21 cellular contexts compared by ENCODE assay signal in the genomic region with DNA sequence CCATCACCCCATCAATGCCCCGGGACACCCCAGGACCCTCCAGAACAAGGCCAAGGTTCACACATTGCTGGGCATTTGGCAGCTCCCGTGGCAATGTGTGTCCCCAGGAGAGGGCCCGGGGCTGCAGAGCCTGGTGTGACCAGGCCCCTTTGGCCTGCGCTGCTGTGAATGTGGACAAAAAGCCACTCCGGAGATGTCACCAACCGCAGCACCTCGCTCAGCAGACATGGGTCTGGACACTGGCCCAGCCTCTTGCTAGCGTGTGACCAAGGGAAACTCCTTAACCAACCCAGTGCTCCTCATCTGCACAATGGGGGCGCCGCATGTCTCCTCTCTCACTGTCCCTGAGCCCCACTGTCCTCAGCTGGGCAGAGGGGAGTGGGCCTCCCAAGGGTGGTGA.
"Had no signal": no experiment of that assay in that cellular context is flagged by ENCODE, and none has a peak within 500 bp of the region (broad histone marks: within the 10 kb centered on the region; RNA-seq: fewer than 3 reads in every experiment).

No MANE protein-coding gene starts in this region.

- H3K4me3 ChIP-seq: dorsolateral prefrontal cortex, hepatocyte, left lung, lower lobe of right lung, suprapubic skin, thyroid gland, vagina had no signal

- DNase-seq: cerebellar nuclear complex; cortex of kidney; dorsolateral prefrontal cortex; effector CD4-positive, alpha-beta T cell; kidney; left lung; lower lobe of right lung; natural killer cell; small intestine; stimulated activated CD4-positive, alpha-beta T cell treated with anti-CD3 and anti-CD28 coated beads, Interleukin-15, amount 100 ng/mL, for 24 hours; stimulated activated CD4-positive, alpha-beta T cell treated with anti-CD3 and anti-CD28 coated beads, Interleukin-2, amount 100 ng/mL, for 48 hours; stimulated activated naive B cell treated with anti-CD40 and anti-IgM and Interleukin-4, amounts not matched to agents 10 μg/mL and 1 μg/mL and 100 μg/mL, for 72 hours; thyroid gland; trophoblast cell had no signal

- H3K27me3 ChIP-seq: dorsolateral prefrontal cortex, hepatocyte, left lung, suprapubic skin, thyroid gland, vagina had no signal

- ATAC-seq: left lung; lower lobe of right lung; natural killer cell; stimulated activated naive B cell treated with anti-CD40 and anti-IgM and Interleukin-4, amounts not matched to agents 10 μg/mL and 1 μg/mL and 100 μg/mL, for 72 hours had no signal

- H3K27me3 Mint-ChIP-seq: progenitor cell of endocrine pancreas; stimulated activated naive B cell treated with anti-CD40 and anti-IgM and Interleukin-4, amounts not matched to agents 10 μg/mL and 1 μg/mL and 100 μg/mL, for 72 hours; stimulated activated naive CD8-positive, alpha-beta T cell treated with anti-CD3 and anti-CD28 coated beads, Interleukin-15, Interleukin-2, amounts not matched to agents 100 ng/mL and 50 ng/mL, for 24 hours had no signal

- H3K4me1 Mint-ChIP-seq: natural killer cell; neural crest cell; stimulated activated naive B cell treated with anti-CD40 and anti-IgM and Interleukin-4, amounts not matched to agents 10 μg/mL and 1 μg/mL and 100 μg/mL, for 72 hours had no signal

- H3K27ac Mint-ChIP-seq: natural killer cell; progenitor cell of endocrine pancreas; stimulated activated naive B cell treated with anti-CD40 and anti-IgM and Interleukin-4, amounts not matched to agents 10 μg/mL and 1 μg/mL and 100 μg/mL, for 72 hours; stimulated activated naive CD8-positive, alpha-beta T cell treated with anti-CD3 and anti-CD28 coated beads, Interleukin-15, Interleukin-2, amounts not matched to agents 100 ng/mL and 50 ng/mL, for 24 hours had no signal

- H3K4me1 ChIP-seq: left lung, lower lobe of right lung, parathyroid adenoma, suprapubic skin, thyroid gland, vagina had no signal

- H3K9me3 Mint-ChIP-seq: natural killer cell; neural crest cell; stimulated activated naive B cell treated with anti-CD40 and anti-IgM and Interleukin-4, amounts not matched to agents 10 μg/mL and 1 μg/mL and 100 μg/mL, for 72 hours; stimulated activated naive CD8-positive, alpha-beta T cell treated with anti-CD3 and anti-CD28 coated beads, Interleukin-15, Interleukin-2, amounts not matched to agents 100 ng/mL and 50 ng/mL, for 24 hours had no signal

- H3K36me3 Mint-ChIP-seq: natural killer cell had no signal

- H3K4me3 Mint-ChIP-seq: natural killer cell; neural crest cell; stimulated activated naive B cell treated with anti-CD40 and anti-IgM and Interleukin-4, amounts not matched to agents 10 μg/mL and 1 μg/mL and 100 μg/mL, for 72 hours; stimulated activated naive CD8-positive, alpha-beta T cell treated with anti-CD3 and anti-CD28 coated beads, Interleukin-15, Interleukin-2, amounts not matched to agents 100 ng/mL and 50 ng/mL, for 24 hours had no signal

- H3K9me3 ChIP-seq: left lung, lower lobe of right lung, suprapubic skin, thyroid gland, vagina had no signal

- H3K27ac ChIP-seq: hepatocyte, left lung, lower lobe of right lung, parathyroid adenoma, suprapubic skin, thyroid gland, vagina had no signal
